1 cellular context compared by ENCODE assay signal in the genomic region with DNA sequence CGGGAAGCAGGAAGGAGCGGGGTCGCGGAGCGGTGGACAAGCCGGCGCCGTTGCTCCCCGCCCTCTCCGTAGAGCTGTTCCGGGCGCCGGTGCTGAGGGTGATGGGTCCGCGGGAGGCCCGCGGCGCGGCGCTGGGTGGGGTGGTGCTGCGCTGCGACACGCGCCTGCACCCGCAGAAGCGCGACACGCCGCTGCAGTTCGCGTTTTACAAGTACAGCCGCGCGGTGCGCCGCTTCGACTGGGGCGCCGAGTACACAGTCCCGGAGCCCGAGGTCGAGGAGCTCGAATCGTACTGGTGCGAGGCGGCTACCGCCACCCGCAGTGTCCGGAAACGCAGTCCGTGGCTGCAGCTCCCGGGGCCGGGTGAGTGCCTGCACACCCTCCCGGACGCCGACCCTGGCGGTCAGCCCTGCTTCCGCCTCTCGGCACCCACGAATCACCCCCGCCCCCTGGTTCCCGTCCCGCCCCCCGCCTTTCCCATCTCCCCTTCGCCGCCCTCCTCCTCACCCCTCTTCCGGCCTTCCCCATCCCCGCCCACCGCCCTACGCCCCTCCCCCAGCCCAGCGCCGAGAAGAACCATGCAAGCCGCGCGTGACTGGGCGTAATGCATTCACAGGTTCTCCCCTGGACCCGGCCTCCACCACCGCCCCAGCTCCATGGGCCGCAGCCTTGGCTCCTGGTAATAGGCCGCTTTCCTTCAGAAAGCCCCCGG.
A peak's percentile ranks its signal among the peaks of the same experiment; 100 is the strongest.
TF ChIP-seq lines count a peak whose summit lies in the region.

No MANE protein-coding gene starts in this region.

TF ChIP-seq in K562, 482 proteins besides CTCF, POLR2A, EP300 and RAD21 (continued from another document and continues in another):
- TF ChIP-seq, protein P1, sequence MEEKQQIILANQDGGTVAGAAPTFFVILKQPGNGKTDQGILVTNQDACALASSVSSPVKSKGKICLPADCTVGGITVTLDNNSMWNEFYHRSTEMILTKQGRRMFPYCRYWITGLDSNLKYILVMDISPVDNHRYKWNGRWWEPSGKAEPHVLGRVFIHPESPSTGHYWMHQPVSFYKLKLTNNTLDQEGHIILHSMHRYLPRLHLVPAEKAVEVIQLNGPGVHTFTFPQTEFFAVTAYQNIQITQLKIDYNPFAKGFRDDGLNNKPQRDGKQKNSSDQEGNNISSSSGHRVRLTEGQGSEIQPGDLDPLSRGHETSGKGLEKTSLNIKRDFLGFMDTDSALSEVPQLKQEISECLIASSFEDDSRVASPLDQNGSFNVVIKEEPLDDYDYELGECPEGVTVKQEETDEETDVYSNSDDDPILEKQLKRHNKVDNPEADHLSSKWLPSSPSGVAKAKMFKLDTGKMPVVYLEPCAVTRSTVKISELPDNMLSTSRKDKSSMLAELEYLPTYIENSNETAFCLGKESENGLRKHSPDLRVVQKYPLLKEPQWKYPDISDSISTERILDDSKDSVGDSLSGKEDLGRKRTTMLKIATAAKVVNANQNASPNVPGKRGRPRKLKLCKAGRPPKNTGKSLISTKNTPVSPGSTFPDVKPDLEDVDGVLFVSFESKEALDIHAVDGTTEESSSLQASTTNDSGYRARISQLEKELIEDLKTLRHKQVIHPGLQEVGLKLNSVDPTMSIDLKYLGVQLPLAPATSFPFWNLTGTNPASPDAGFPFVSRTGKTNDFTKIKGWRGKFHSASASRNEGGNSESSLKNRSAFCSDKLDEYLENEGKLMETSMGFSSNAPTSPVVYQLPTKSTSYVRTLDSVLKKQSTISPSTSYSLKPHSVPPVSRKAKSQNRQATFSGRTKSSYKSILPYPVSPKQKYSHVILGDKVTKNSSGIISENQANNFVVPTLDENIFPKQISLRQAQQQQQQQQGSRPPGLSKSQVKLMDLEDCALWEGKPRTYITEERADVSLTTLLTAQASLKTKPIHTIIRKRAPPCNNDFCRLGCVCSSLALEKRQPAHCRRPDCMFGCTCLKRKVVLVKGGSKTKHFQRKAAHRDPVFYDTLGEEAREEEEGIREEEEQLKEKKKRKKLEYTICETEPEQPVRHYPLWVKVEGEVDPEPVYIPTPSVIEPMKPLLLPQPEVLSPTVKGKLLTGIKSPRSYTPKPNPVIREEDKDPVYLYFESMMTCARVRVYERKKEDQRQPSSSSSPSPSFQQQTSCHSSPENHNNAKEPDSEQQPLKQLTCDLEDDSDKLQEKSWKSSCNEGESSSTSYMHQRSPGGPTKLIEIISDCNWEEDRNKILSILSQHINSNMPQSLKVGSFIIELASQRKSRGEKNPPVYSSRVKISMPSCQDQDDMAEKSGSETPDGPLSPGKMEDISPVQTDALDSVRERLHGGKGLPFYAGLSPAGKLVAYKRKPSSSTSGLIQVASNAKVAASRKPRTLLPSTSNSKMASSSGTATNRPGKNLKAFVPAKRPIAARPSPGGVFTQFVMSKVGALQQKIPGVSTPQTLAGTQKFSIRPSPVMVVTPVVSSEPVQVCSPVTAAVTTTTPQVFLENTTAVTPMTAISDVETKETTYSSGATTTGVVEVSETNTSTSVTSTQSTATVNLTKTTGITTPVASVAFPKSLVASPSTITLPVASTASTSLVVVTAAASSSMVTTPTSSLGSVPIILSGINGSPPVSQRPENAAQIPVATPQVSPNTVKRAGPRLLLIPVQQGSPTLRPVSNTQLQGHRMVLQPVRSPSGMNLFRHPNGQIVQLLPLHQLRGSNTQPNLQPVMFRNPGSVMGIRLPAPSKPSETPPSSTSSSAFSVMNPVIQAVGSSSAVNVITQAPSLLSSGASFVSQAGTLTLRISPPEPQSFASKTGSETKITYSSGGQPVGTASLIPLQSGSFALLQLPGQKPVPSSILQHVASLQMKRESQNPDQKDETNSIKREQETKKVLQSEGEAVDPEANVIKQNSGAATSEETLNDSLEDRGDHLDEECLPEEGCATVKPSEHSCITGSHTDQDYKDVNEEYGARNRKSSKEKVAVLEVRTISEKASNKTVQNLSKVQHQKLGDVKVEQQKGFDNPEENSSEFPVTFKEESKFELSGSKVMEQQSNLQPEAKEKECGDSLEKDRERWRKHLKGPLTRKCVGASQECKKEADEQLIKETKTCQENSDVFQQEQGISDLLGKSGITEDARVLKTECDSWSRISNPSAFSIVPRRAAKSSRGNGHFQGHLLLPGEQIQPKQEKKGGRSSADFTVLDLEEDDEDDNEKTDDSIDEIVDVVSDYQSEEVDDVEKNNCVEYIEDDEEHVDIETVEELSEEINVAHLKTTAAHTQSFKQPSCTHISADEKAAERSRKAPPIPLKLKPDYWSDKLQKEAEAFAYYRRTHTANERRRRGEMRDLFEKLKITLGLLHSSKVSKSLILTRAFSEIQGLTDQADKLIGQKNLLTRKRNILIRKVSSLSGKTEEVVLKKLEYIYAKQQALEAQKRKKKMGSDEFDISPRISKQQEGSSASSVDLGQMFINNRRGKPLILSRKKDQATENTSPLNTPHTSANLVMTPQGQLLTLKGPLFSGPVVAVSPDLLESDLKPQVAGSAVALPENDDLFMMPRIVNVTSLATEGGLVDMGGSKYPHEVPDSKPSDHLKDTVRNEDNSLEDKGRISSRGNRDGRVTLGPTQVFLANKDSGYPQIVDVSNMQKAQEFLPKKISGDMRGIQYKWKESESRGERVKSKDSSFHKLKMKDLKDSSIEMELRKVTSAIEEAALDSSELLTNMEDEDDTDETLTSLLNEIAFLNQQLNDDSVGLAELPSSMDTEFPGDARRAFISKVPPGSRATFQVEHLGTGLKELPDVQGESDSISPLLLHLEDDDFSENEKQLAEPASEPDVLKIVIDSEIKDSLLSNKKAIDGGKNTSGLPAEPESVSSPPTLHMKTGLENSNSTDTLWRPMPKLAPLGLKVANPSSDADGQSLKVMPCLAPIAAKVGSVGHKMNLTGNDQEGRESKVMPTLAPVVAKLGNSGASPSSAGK (IDR thresholded peaks at IDR 0.05) = peak; percentile 28; the same call in 1 of the 2 replicates
- TF ChIP-seq ELF2 (CRISPR knock-in tag; IDR thresholded peaks at IDR 0.05) = peak; percentile 50; the same call in 1 of the 2 replicates
- TF ChIP-seq BRCA1 (IDR thresholded peaks at IDR 0.05) = no peak
- TF ChIP-seq BRCA1 (CRISPR knock-in tag; IDR thresholded peaks at IDR 0.05) = peak; percentile 96; the same call in 1 of the 2 replicates
- peak; percentile 58 for TF ChIP-seq SMAD4 (CRISPR knock-in tag; conservative IDR thresholded peaks at IDR 0.05)
- no peak for TF ChIP-seq SP2 (IDR thresholded peaks at IDR 0.05; ENCODE audit: extremely low read depth, low read depth, low read length, poor library complexity, severe bottlenecking)
- TF ChIP-seq, protein P2, sequence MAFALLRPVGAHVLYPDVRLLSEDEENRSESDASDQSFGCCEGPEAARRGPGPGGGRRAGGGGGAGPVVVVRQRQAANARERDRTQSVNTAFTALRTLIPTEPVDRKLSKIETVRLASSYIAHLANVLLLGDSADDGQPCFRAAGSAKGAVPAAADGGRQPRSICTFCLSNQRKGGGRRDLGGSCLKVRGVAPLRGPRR (CRISPR knock-in tag; IDR thresholded peaks at IDR 0.05) = no peak
- TF ChIP-seq TBL1XR1 (IDR thresholded peaks at IDR 0.05; ENCODE audit: low read length in 2 of 2) = no peak
- TF ChIP-seq KLF16 (IDR thresholded peaks at IDR 0.05) = no peak
- TF ChIP-seq, protein P3, sequence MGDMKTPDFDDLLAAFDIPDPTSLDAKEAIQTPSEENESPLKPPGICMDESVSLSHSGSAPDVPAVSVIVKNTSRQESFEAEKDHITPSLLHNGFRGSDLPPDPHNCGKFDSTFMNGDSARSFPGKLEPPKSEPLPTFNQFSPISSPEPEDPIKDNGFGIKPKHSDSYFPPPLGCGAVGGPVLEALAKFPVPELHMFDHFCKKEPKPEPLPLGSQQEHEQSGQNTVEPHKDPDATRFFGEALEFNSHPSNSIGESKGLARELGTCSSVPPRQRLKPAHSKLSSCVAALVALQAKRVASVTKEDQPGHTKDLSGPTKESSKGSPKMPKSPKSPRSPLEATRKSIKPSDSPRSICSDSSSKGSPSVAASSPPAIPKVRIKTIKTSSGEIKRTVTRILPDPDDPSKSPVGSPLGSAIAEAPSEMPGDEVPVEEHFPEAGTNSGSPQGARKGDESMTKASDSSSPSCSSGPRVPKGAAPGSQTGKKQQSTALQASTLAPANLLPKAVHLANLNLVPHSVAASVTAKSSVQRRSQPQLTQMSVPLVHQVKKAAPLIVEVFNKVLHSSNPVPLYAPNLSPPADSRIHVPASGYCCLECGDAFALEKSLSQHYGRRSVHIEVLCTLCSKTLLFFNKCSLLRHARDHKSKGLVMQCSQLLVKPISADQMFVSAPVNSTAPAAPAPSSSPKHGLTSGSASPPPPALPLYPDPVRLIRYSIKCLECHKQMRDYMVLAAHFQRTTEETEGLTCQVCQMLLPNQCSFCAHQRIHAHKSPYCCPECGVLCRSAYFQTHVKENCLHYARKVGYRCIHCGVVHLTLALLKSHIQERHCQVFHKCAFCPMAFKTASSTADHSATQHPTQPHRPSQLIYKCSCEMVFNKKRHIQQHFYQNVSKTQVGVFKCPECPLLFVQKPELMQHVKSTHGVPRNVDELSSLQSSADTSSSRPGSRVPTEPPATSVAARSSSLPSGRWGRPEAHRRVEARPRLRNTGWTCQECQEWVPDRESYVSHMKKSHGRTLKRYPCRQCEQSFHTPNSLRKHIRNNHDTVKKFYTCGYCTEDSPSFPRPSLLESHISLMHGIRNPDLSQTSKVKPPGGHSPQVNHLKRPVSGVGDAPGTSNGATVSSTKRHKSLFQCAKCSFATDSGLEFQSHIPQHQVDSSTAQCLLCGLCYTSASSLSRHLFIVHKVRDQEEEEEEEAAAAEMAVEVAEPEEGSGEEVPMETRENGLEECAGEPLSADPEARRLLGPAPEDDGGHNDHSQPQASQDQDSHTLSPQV (IDR thresholded peaks at IDR 0.05) = no peak
- TF ChIP-seq SRSF1 (IDR thresholded peaks at IDR 0.05; ENCODE audit: low read depth, low read length) = no peak; the same call in 1 of the 2 replicates
- TF ChIP-seq LEF1 (IDR thresholded peaks at IDR 0.05) = no peak
- peak; percentile 32; the same call in 1 of the 2 replicates for TF ChIP-seq ZNF263 (CRISPR knock-in tag; IDR thresholded peaks at IDR 0.05; ENCODE audit: borderline replicate concordance)
- no peak for TF ChIP-seq ADNP (tag; IDR thresholded peaks at IDR 0.05)
- TF ChIP-seq PYGO2 (tag; IDR thresholded peaks at IDR 0.05) = no peak
- TF ChIP-seq HDGF (IDR thresholded peaks at IDR 0.05) = no peak
- no peak for TF ChIP-seq HDAC3 (IDR thresholded peaks at IDR 0.05; ENCODE audit: borderline replicate concordance, partially characterized antibody)
- TF ChIP-seq ZNF696 (CRISPR knock-in tag; conservative IDR thresholded peaks at IDR 0.05) = no peak
- TF ChIP-seq, protein P4, sequence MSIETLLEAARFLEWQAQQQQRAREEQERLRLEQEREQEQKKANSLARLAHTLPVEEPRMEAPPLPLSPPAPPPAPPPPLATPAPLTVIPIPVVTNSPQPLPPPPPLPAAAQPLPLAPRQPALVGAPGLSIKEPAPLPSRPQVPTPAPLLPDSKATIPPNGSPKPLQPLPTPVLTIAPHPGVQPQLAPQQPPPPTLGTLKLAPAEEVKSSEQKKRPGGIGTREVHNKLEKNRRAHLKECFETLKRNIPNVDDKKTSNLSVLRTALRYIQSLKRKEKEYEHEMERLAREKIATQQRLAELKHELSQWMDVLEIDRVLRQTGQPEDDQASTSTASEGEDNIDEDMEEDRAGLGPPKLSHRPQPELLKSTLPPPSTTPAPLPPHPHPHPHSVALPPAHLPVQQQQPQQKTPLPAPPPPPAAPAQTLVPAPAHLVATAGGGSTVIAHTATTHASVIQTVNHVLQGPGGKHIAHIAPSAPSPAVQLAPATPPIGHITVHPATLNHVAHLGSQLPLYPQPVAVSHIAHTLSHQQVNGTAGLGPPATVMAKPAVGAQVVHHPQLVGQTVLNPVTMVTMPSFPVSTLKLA (conservative IDR thresholded peaks at IDR 0.05) = peak in 1 of 2 experiments; percentile 77; a peak in 2 of 4 replicates
- TF ChIP-seq ZNF785 (CRISPR knock-in tag; IDR thresholded peaks at IDR 0.05) = no peak
- no peak for TF ChIP-seq PHB2 (IDR thresholded peaks at IDR 0.05; ENCODE audit: low read depth)
- TF ChIP-seq MXI1 (IDR thresholded peaks at IDR 0.05; ENCODE audit: low read depth, low read length) = no peak
- peak; percentile 80 for TF ChIP-seq SAFB (IDR thresholded peaks at IDR 0.05; ENCODE audit: borderline replicate concordance, low read depth, low read length)
- TF ChIP-seq, protein P5, sequence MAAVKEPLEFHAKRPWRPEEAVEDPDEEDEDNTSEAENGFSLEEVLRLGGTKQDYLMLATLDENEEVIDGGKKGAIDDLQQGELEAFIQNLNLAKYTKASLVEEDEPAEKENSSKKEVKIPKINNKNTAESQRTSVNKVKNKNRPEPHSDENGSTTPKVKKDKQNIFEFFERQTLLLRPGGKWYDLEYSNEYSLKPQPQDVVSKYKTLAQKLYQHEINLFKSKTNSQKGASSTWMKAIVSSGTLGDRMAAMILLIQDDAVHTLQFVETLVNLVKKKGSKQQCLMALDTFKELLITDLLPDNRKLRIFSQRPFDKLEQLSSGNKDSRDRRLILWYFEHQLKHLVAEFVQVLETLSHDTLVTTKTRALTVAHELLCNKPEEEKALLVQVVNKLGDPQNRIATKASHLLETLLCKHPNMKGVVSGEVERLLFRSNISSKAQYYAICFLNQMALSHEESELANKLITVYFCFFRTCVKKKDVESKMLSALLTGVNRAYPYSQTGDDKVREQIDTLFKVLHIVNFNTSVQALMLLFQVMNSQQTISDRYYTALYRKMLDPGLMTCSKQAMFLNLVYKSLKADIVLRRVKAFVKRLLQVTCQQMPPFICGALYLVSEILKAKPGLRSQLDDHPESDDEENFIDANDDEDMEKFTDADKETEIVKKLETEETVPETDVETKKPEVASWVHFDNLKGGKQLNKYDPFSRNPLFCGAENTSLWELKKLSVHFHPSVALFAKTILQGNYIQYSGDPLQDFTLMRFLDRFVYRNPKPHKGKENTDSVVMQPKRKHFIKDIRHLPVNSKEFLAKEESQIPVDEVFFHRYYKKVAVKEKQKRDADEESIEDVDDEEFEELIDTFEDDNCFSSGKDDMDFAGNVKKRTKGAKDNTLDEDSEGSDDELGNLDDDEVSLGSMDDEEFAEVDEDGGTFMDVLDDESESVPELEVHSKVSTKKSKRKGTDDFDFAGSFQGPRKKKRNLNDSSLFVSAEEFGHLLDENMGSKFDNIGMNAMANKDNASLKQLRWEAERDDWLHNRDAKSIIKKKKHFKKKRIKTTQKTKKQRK (IDR thresholded peaks at IDR 0.05; ENCODE audit: borderline replicate concordance, low read depth, low read length) = no peak
- TF ChIP-seq ZNF830 (CRISPR knock-in tag; IDR thresholded peaks at IDR 0.05) = no peak
- TF ChIP-seq PTBP1 (IDR thresholded peaks at IDR 0.05; ENCODE audit: low read depth, low read length) = no peak
- TF ChIP-seq SMARCB1 (IDR thresholded peaks at IDR 0.05; ENCODE audit: insufficient read length, low read depth) = no peak
